ENCODE assay signal across 1 cellular context in the genomic region with DNA sequence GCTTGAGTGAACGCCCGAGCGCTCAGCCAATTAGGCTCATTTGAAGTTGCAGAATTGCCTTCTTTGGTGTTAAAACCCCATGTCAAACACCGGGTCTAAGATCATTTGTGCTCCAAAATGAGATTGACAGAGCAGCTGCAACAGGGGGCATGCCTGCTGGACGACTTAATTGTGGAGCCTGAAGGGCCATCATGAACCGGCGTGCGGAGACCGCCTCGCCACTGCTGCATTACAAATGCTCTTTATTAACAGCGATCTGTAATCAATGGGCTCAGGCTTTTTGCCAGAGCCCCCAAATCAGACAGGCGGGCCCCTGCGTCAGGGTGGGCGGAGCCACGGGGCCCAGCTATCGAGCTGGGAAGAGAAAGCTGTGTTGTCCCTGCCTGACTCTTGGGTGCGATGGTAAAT.
TF ChIP-seq lines count a peak whose summit lies in the region.

No MANE protein-coding gene starts in this region.

TF ChIP-seq in WTC11, 78 proteins besides CTCF, POLR2A, EP300 and RAD21 (continued from another document):
- TF ChIP-seq, protein P1, sequence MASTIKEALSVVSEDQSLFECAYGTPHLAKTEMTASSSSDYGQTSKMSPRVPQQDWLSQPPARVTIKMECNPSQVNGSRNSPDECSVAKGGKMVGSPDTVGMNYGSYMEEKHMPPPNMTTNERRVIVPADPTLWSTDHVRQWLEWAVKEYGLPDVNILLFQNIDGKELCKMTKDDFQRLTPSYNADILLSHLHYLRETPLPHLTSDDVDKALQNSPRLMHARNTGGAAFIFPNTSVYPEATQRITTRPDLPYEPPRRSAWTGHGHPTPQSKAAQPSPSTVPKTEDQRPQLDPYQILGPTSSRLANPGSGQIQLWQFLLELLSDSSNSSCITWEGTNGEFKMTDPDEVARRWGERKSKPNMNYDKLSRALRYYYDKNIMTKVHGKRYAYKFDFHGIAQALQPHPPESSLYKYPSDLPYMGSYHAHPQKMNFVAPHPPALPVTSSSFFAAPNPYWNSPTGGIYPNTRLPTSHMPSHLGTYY (CRISPR knock-in tag; IDR thresholded peaks at IDR 0.05), result no peak
- TF ChIP-seq GRHL2 (CRISPR knock-in tag; IDR thresholded peaks at IDR 0.05; ENCODE audit: insufficient replicate concordance, severe bottlenecking), result no peak
- TF ChIP-seq, protein P2, sequence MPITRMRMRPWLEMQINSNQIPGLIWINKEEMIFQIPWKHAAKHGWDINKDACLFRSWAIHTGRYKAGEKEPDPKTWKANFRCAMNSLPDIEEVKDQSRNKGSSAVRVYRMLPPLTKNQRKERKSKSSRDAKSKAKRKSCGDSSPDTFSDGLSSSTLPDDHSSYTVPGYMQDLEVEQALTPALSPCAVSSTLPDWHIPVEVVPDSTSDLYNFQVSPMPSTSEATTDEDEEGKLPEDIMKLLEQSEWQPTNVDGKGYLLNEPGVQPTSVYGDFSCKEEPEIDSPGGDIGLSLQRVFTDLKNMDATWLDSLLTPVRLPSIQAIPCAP (CRISPR knock-in tag; IDR thresholded peaks at IDR 0.05), result no peak
- TF ChIP-seq, protein P3, sequence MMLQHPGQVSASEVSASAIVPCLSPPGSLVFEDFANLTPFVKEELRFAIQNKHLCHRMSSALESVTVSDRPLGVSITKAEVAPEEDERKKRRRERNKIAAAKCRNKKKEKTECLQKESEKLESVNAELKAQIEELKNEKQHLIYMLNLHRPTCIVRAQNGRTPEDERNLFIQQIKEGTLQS (CRISPR knock-in tag; conservative IDR thresholded peaks at IDR 0.05), result no peak
- no peak for TF ChIP-seq RORB (CRISPR knock-in tag; IDR thresholded peaks at IDR 0.05)
